1 cellular context compared by ENCODE assay signal in the genomic region with DNA sequence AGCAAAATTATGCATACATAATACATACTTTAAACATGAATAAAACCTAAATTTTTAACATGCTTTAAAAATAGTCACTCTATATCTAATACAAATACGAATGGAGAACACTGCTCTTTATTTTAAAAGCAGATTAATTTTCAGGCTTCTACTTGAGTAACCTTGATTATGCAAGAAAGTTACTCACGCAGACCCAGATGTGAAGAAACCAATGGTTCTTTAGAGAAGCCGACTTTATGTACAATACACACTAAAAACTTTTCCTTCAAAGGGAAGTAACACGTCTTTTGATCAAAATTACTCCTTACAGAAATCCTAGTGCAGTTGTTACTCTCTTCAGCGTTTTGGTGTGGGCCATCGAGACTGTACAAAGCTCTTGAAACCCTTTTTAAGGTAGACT.
TF ChIP-seq lines count a peak whose summit lies in the region.

No MANE protein-coding gene starts in this region.

TF ChIP-seq in GM23338, 12 proteins besides CTCF, POLR2A, EP300 and RAD21 (continued from another document):
- TF ChIP-seq, protein P1, sequence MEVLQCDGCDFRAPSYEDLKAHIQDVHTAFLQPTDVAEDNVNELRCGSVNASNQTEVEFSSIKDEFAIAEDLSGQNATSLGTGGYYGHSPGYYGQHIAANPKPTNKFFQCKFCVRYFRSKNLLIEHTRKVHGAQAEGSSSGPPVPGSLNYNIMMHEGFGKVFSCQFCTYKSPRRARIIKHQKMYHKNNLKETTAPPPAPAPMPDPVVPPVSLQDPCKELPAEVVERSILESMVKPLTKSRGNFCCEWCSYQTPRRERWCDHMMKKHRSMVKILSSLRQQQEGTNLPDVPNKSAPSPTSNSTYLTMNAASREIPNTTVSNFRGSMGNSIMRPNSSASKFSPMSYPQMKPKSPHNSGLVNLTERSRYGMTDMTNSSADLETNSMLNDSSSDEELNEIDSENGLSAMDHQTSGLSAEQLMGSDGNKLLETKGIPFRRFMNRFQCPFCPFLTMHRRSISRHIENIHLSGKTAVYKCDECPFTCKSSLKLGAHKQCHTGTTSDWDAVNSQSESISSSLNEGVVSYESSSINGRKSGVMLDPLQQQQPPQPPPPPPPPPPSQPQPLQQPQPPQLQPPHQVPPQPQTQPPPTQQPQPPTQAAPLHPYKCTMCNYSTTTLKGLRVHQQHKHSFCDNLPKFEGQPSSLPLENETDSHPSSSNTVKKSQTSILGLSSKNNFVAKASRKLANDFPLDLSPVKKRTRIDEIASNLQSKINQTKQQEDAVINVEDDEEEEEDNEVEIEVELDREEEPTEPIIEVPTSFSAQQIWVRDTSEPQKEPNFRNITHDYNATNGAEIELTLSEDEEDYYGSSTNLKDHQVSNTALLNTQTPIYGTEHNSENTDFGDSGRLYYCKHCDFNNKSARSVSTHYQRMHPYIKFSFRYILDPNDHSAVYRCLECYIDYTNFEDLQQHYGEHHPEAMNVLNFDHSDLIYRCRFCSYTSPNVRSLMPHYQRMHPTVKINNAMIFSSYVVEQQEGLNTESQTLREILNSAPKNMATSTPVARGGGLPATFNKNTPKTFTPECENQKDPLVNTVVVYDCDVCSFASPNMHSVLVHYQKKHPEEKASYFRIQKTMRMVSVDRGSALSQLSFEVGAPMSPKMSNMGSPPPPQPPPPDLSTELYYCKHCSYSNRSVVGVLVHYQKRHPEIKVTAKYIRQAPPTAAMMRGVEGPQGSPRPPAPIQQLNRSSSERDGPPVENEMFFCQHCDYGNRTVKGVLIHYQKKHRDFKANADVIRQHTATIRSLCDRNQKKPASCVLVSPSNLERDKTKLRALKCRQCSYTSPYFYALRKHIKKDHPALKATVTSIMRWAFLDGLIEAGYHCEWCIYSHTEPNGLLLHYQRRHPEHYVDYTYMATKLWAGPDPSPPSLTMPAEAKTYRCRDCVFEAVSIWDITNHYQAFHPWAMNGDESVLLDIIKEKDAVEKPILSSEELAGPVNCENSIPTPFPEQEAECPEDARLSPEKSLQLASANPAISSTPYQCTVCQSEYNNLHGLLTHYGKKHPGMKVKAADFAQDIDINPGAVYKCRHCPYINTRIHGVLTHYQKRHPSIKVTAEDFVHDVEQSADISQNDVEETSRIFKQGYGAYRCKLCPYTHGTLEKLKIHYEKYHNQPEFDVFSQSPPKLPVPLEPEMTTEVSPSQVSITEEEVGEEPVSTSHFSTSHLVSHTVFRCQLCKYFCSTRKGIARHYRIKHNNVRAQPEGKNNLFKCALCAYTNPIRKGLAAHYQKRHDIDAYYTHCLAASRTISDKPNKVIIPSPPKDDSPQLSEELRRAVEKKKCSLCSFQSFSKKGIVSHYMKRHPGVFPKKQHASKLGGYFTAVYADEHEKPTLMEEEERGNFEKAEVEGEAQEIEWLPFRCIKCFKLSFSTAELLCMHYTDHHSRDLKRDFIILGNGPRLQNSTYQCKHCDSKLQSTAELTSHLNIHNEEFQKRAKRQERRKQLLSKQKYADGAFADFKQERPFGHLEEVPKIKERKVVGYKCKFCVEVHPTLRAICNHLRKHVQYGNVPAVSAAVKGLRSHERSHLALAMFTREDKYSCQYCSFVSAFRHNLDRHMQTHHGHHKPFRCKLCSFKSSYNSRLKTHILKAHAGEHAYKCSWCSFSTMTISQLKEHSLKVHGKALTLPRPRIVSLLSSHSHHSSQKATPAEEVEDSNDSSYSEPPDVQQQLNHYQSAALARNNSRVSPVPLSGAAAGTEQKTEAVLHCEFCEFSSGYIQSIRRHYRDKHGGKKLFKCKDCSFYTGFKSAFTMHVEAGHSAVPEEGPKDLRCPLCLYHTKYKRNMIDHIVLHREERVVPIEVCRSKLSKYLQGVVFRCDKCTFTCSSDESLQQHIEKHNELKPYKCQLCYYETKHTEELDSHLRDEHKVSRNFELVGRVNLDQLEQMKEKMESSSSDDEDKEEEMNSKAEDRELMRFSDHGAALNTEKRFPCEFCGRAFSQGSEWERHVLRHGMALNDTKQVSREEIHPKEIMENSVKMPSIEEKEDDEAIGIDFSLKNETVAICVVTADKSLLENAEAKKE (CRISPR knock-in tag; IDR thresholded peaks at IDR 0.05) = no peak
- TF ChIP-seq, protein P2, sequence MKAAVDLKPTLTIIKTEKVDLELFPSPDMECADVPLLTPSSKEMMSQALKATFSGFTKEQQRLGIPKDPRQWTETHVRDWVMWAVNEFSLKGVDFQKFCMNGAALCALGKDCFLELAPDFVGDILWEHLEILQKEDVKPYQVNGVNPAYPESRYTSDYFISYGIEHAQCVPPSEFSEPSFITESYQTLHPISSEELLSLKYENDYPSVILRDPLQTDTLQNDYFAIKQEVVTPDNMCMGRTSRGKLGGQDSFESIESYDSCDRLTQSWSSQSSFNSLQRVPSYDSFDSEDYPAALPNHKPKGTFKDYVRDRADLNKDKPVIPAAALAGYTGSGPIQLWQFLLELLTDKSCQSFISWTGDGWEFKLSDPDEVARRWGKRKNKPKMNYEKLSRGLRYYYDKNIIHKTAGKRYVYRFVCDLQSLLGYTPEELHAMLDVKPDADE (IDR thresholded peaks at IDR 0.05) = no peak
- TF ChIP-seq ZNF114 (CRISPR knock-in tag; IDR thresholded peaks at IDR 0.05) (no peak), EZH2 (IDR thresholded peaks at IDR 0.05; ENCODE audit: low read depth, unreplicated experiment) (no peak), ZNF331 (CRISPR knock-in tag; IDR thresholded peaks at IDR 0.05; ENCODE audit: low read depth) (no peak)
TF ChIP-seq in GM23338: peak in this region for 0.
